In genomic region chr10:11757452-11757819, GRCh38 we compare ENCODE assay signal across 1 cellular context.
TF ChIP-seq lines count a peak whose summit lies in the region.

No MANE protein-coding gene starts in this region.

TF ChIP-seq in HepG2, 621 proteins besides CTCF, POLR2A, EP300 and RAD21 (continued from another document and continues in another):
- no peak for TF ChIP-seq LRRFIP1 (CRISPR knock-in tag; conservative IDR thresholded peaks at IDR 0.05)
- peak; percentile 22; the same call in 1 of the 2 replicates for TF ChIP-seq FOXJ3 (CRISPR knock-in tag; IDR thresholded peaks at IDR 0.05; ENCODE audit: borderline replicate concordance)
- TF ChIP-seq TRIM24 (CRISPR knock-in tag; IDR thresholded peaks at IDR 0.05), result no peak
- TF ChIP-seq ZNF343 (CRISPR knock-in tag; IDR thresholded peaks at IDR 0.05), result no peak
- TF ChIP-seq ZNF501 (CRISPR knock-in tag; IDR thresholded peaks at IDR 0.05), result no peak
- TF ChIP-seq PHF21A (CRISPR knock-in tag; IDR thresholded peaks at IDR 0.05), result peak; percentile 71; the same call in 1 of the 2 replicates
- TF ChIP-seq ZNF335 (CRISPR knock-in tag; IDR thresholded peaks at IDR 0.05), result no peak
- peak; percentile 43; the same call in 1 of the 2 replicates for TF ChIP-seq TARDBP (CRISPR knock-in tag; IDR thresholded peaks at IDR 0.05)
- TF ChIP-seq TCF7L2 (IDR thresholded peaks at IDR 0.05; ENCODE audit: low read depth, low read length), result no peak
- no peak for TF ChIP-seq HOXA9 (CRISPR knock-in tag; IDR thresholded peaks at IDR 0.05; ENCODE audit: borderline replicate concordance)
- TF ChIP-seq KLF9 (CRISPR knock-in tag; IDR thresholded peaks at IDR 0.05; ENCODE audit: low read depth), result no peak
- TF ChIP-seq ARID3A (IDR thresholded peaks at IDR 0.05; ENCODE audit: low read depth, low read length), result peak; percentile 19; the same call in 1 of the 2 replicates
- no peak for TF ChIP-seq BRF2 (CRISPR knock-in tag; IDR thresholded peaks at IDR 0.05)
- TF ChIP-seq ZNF430 (CRISPR knock-in tag; IDR thresholded peaks at IDR 0.05), result no peak
- no peak for TF ChIP-seq ZSCAN5A (CRISPR knock-in tag; IDR thresholded peaks at IDR 0.05; ENCODE audit: borderline replicate concordance)
- no peak for TF ChIP-seq KDM4B (CRISPR knock-in tag; IDR thresholded peaks at IDR 0.05)
- no peak for TF ChIP-seq ZNF790 (CRISPR knock-in tag; IDR thresholded peaks at IDR 0.05; ENCODE audit: borderline replicate concordance)
- TF ChIP-seq WIZ (CRISPR knock-in tag; IDR thresholded peaks at IDR 0.05), result no peak
- peak; percentile 50; the same call in 1 of the 2 replicates for TF ChIP-seq JUN (CRISPR knock-in tag; IDR thresholded peaks at IDR 0.05)
- no peak for TF ChIP-seq SNRNP70 (IDR thresholded peaks at IDR 0.05; ENCODE audit: low read depth, low read length)
- no peak for TF ChIP-seq ATM (IDR thresholded peaks at IDR 0.05; ENCODE audit: borderline replicate concordance)
- TF ChIP-seq RCOR2 (CRISPR knock-in tag; IDR thresholded peaks at IDR 0.05), result no peak
- TF ChIP-seq PRMT3 (CRISPR knock-in tag; IDR thresholded peaks at IDR 0.05; ENCODE audit: borderline replicate concordance, low read depth), result no peak
- TF ChIP-seq ZSCAN29 (CRISPR knock-in tag; conservative IDR thresholded peaks at IDR 0.05), result 0 out of 2 replicates have a peak, but pooled peaks have one; percentile 49
- TF ChIP-seq TRAFD1 (CRISPR knock-in tag; IDR thresholded peaks at IDR 0.05; ENCODE audit: borderline replicate concordance), result no peak
- no peak for TF ChIP-seq ZNF766 (CRISPR knock-in tag; IDR thresholded peaks at IDR 0.05; ENCODE audit: borderline replicate concordance)
- TF ChIP-seq ZMYM4 (CRISPR knock-in tag; IDR thresholded peaks at IDR 0.05), result peak; percentile 52; the same call in 1 of the 2 replicates
- no peak for TF ChIP-seq TBL1XR1 (IDR thresholded peaks at IDR 0.05; ENCODE audit: borderline replicate concordance, low read length, partially characterized antibody)
- TF ChIP-seq ZBTB20 (CRISPR knock-in tag; IDR thresholded peaks at IDR 0.05; ENCODE audit: borderline replicate concordance, low read depth), result no peak
- no peak for TF ChIP-seq NFATC3 (CRISPR knock-in tag; IDR thresholded peaks at IDR 0.05)
- TF ChIP-seq HNRNPUL1 (IDR thresholded peaks at IDR 0.05; ENCODE audit: low read depth, low read length), result no peak
- peak; percentile 73; the same call in 1 of the 2 replicates for TF ChIP-seq AHDC1 (CRISPR knock-in tag; IDR thresholded peaks at IDR 0.05; ENCODE audit: borderline replicate concordance)
- TF ChIP-seq IKZF1 (IDR thresholded peaks at IDR 0.05), result no peak
- TF ChIP-seq RBM39 (IDR thresholded peaks at IDR 0.05; ENCODE audit: low read depth, low read length, poor library complexity, severe bottlenecking), result no peak
- TF ChIP-seq FOXK1 (CRISPR knock-in tag; IDR thresholded peaks at IDR 0.05; ENCODE audit: borderline replicate concordance, low read depth), result peak; percentile 60; the same call in 1 of the 2 replicates
- no peak for TF ChIP-seq SRF (IDR thresholded peaks at IDR 0.05; ENCODE audit: low read depth, low read length)
- no peak for TF ChIP-seq ZFP36 (IDR thresholded peaks at IDR 0.05; ENCODE audit: borderline replicate concordance, low read depth, low read length, partially characterized antibody)
- no peak for TF ChIP-seq PBX3 (CRISPR knock-in tag; IDR thresholded peaks at IDR 0.05; ENCODE audit: borderline replicate concordance)
- TF ChIP-seq MTERF4 (CRISPR knock-in tag; IDR thresholded peaks at IDR 0.05), result no peak
- 0 out of 2 replicates have a peak, but pooled peaks have one; percentile 50 for TF ChIP-seq ARID4A (CRISPR knock-in tag; IDR thresholded peaks at IDR 0.05; ENCODE audit: borderline replicate concordance)
